8 cellular contexts compared by ENCODE assay signal in the genomic region with DNA sequence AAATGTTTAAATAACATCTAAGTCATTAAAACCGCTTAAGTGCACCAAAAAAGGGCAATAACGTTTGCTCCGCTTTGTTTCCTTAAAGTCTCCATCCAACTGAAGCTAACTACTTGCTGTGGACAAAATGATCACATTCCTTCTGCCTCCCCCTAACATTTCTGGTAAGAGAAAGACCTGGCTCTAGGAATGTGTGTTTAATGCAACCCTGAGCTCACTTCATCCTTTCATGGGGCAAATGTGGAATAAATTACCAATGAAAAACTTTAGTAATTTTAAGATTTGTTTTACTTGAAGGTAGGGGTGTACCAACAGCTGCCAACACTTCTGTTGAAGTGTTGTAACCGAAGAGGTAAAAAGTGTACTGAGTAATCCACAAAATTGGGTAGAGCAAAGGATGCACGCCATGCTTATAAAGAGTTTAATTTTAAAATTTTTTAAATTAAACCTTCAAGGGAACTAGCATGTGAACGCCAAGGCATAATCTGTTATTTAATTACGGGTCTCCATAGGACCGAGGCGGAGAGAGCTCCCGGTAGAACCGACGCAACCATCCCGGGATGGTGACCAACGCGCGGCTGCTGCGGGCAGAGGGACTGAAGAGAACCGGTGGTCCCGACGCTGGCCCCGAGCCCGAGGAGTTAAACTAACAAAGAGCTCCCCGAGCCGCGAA. TPM values are rescaled to one million over a fixed set of nuclear protein-coding genes. Genes with fewer than 3 reads are reported as not detected.
A peak's percentile ranks its signal among the peaks of the same experiment; 100 is the strongest.
DNase-seq lines count a peak whose midpoint lies in the region; ATAC-seq and TF ChIP-seq lines count a peak whose summit lies in the region.

No MANE protein-coding gene starts in this region.

- no peak for ATAC-seq in GM21825 (IDR thresholded peaks at IDR 0.05; ENCODE audit: unreplicated experiment)
- ATAC-seq in HG03280 (IDR thresholded peaks at IDR 0.05; ENCODE audit: unreplicated experiment): no peak

- H3K27me3 ChIP-seq in SJCRH30: no peaks in the 10 kb centered on the region
- H3K27me3 ChIP-seq in neutrophil: no peaks in the 10 kb centered on the region

- in situ Hi-C loops in ACHN (cut with HindIII; ENCODE audit: low pct_ligation_motif_present, low pct_unique_long_range_greater_than_20kb, low sequenced_read_pairs): no loop called here

- TF ChIP-seq CTCF in epithelial cell of proximal tubule (conservative IDR thresholded peaks at IDR 0.05; ENCODE audit: low read depth, low read length) (no peak), neutrophil (IDR thresholded peaks at IDR 0.05) (no peak)

- H3K36me3 ChIP-seq in SJCRH30 (no peaks in the 10 kb centered on the region), neutrophil (no peaks in the 10 kb centered on the region)

- H3K4me1 ChIP-seq in SJCRH30 (peaks cover 27% of the 10 kb centered on the region), neutrophil (ENCODE audit: control insufficient read depth in 1 of 2, insufficient read depth in 1 of 2, low read depth in 1 of 2, low read length in 1 of 2) (peaks cover 69 to 73% of the 10 kb centered on the region in 2 experiments)

- H3K4me3 ChIP-seq in GM08714 (ENCODE audit: low read length) (peak overlapping the region; percentile 74), SJCRH30 (peak overlapping the region; percentile 95), epithelial cell of proximal tubule (ENCODE audit: low read depth, low read length) (peak overlapping the region; percentile 89), neutrophil (ENCODE audit: low read depth in 1 of 2, low read length in 1 of 2) (peak overlapping the region; percentile 88 to 95)

- H3K9me3 ChIP-seq in SJCRH30 (replicated peaks) (no peaks in the 10 kb centered on the region), neutrophil (no peaks in the 10 kb centered on the region)

- peak; percentile 33 for DNase-seq in ACHN
- DNase-seq in SJCRH30: peak in 1 of 2 experiments; percentile 65
- DNase-seq in epithelial cell of proximal tubule (ENCODE audit: low read depth): peak; percentile 20
- DNase-seq in NCI-H774 (lab: John Stamatoyannopoulos, UW): no peak

- H3K27ac ChIP-seq in SJCRH30 (peak overlapping the region; percentile 79), neutrophil (peak overlapping the region; percentile 94)

RNA-seq across cellular contexts. Expression of gene HNRNPLL, which starts 1.1 kb away (rescaled TPM):
- 58.1 and 65.6 TPM in 2 replicates for total RNA-seq in SJCRH30 (2014; rRNA removed; shearing (Covaris generic))
- 27.1 and 29.6 TPM in 2 replicates for total RNA-seq in epithelial cell of proximal tubule
